33 cellular contexts compared by ENCODE assay signal in genomic region chr6:67475700-67476099, GRCh38.
"Had no signal": no experiment of that assay in that cellular context is flagged by ENCODE, and none has a peak within 500 bp of the region (broad histone marks: within the 10 kb centered on the region; RNA-seq: fewer than 3 reads in every experiment).

No MANE protein-coding gene starts in this region.

- DNase-seq: activated B cell treated with CpG ODN at 0.5 μM for 24 hours; activated CD4-positive, alpha-beta memory T cell treated with anti-CD3 and anti-CD28 coated beads for 36 hours; activated CD4-positive, alpha-beta T cell treated with anti-CD3 and anti-CD28 coated beads for 4 hours; activated CD4-positive, alpha-beta T cell treated with anti-CD3 and anti-CD28 coated beads, Interleukin-2, amount 10 ng/mL, durations not matched to agents 24 days and 14 days; activated CD4-positive, alpha-beta T cell treated with anti-CD3 and anti-CD28 coated beads, Interleukin-2, amount 50 U/mL, for 1 hour; activated CD4-positive, alpha-beta T cell treated with anti-CD3 and anti-CD28 coated beads, Interleukin-2, amount 50 U/mL, for 4 hours; activated CD4-positive, CD25-positive, alpha-beta regulatory T cell treated with anti-CD3 and anti-CD28 coated beads, Interleukin-2, amount 50 U/mL, for 72 hours; activated CD8-positive, alpha-beta memory T cell treated with anti-CD3 and anti-CD28 coated beads, Interleukin-2, amount 50 U/mL, for 4 hours; activated CD8-positive, alpha-beta T cell treated with anti-CD3 and anti-CD28 coated beads for 36 hours; activated effector memory CD4-positive, alpha-beta T cell treated with anti-CD3 and anti-CD28 coated beads, Interleukin-2, amount 50 U/mL, for 16 hours; activated gamma-delta T cell treated with Interleukin-2 at 50 U/mL for 16 hours; activated naive CD4-positive, alpha-beta T cell; activated naive CD4-positive, alpha-beta T cell treated with anti-CD3 and anti-CD28 coated beads for 36 hours; activated naive CD4-positive, alpha-beta T cell treated with anti-CD3 and anti-CD28 coated beads, Interleukin-2, amount 50 U/mL, for 16 hours; activated naive CD8-positive, alpha-beta T cell treated with anti-CD3 and anti-CD28 coated beads for 36 hours; activated T-cell treated with anti-CD3 and anti-CD28 coated beads for 4 hours; activated T-cell treated with anti-CD3 and anti-CD28 coated beads, Interleukin-2, amount 50 U/mL, for 1 hour; activated T-cell treated with anti-CD3 and anti-CD28 coated beads, Interleukin-2, amount 50 U/mL, for 4 hours; activated T-cell treated with anti-CD3 and anti-CD28 coated beads, Interleukin-2, amount 50 U/mL, for 72 hours; adrenal gland; amniotic stem cell; aorta; body of pancreas; brain microvascular endothelial cell; central memory CD4-positive, alpha-beta T cell; T-helper 2 cell; T-helper 9 cell had no signal

- ATAC-seq: activated CD8-positive, alpha-beta T cell treated with anti-CD3 and anti-CD28 coated beads for 36 hours; activated naive CD4-positive, alpha-beta T cell treated with anti-CD3 and anti-CD28 coated beads, Interleukin-2, amount 50 U/mL, for 72 hours; activated T-cell treated with anti-CD3 and anti-CD28 coated beads, Interleukin-2, amount 50 U/mL, for 4 hours; activated T-cell treated with anti-CD3 and anti-CD28 coated beads, Interleukin-2, amount 50 U/mL, for 72 hours; activated T-helper 17 cell treated with anti-CD3 and anti-CD28 coated beads, Interleukin-2, amount 50 U/mL, for 72 hours; body of pancreas had no signal

- H3K27me3 ChIP-seq: adrenal gland, body of pancreas, brain microvascular endothelial cell, breast epithelium had no signal

- H3K36me3 ChIP-seq: adrenal gland, brain microvascular endothelial cell, breast epithelium had no signal

- H3K9me3 ChIP-seq: adrenal gland, body of pancreas had no signal

- FAIRE-seq: astrocyte, TTC549 had no signal

- H3K4me3 ChIP-seq: adrenal gland, body of pancreas, breast epithelium had no signal

- H3K4me1 ChIP-seq: adrenal gland, body of pancreas, breast epithelium had no signal

- H3K27ac ChIP-seq: adrenal gland, body of pancreas, brain microvascular endothelial cell, breast epithelium, VCaP had no signal
